8 cellular contexts compared by ENCODE assay signal in the genomic region with DNA sequence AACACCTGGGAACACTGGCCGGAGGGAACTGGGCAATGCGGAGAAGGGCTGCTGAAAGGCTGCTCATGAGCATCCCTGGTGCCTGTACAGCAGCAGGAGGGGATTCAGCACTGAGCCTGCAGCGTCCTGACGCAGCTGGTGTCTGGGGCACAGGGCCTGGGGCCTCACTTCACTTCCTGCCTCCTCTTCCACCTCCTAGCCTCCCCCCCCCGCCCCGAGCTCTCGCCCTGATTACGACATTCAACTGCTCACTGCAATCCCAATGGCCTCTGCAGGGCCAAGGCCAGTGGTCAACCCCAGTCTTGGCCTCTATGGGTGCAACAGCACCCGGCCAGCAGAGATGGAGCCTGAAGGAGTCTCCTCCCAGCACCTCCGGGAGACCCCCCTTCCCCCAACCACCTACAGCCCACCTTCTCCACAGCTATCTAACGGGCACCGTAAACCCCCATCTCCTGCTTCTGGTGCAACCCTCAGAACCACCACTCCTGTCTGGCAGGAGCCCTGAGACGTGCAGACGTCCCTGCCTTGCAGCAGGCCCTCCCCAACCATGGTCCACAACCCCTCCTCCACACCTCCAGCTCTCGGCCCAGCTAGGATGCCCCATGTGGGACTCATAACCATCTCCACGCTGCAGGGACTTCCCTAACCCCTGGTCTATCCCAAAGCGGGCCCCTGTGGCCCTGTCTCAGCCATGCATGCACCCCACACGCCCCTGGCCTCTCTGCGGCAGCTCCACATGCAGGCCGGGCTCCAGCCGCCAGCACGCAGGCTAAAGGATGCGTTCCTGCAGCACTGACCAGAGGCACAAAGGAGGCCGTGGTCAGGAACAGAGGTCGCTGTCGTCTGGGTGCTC. TPM values are rescaled to one million over a fixed set of nuclear protein-coding genes. Genes with fewer than 3 reads are reported as not detected.
DNase-seq lines count a peak whose midpoint lies in the region; ATAC-seq and TF ChIP-seq lines count a peak whose summit lies in the region.

No MANE protein-coding gene starts in this region.

- H3K4me3 ChIP-seq in mucosa of descending colon: no peak overlapping the region

- peaks cover 20% of the 10 kb centered on the region for H3K4me1 ChIP-seq in mucosa of descending colon (ENCODE audit: low read depth)

- peak overlapping the region; percentile 88 for H3K27ac Mint-ChIP-seq in central memory CD8-positive, alpha-beta T cell (ENCODE audit: low read depth)

- H3K36me3 ChIP-seq in mucosa of descending colon (ENCODE audit: low read depth): peaks cover 15% of the 10 kb centered on the region

- no peak for TF ChIP-seq CTCF in mucosa of descending colon (IDR thresholded peaks at IDR 0.05)

- DNase-seq in stimulated activated CD8-positive, alpha-beta memory T cell treated with anti-CD3 and anti-CD28 coated beads, Interleukin-12 subunit alpha, Interleukin-12 subunit beta, amount 100 ng/mL, for 1 hour (ENCODE audit: low read depth): peak; percentile 18
- no peak for DNase-seq in stimulated activated CD8-positive, alpha-beta memory T cell treated with anti-CD3 and anti-CD28 coated beads, Interleukin-4, amount 100 ng/mL, for 48 hours
- DNase-seq in central memory CD8-positive, alpha-beta T cell (ENCODE audit: low spot score in 2 of 2): no peak
- DNase-seq in mucosa of descending colon (peak in 2 of 3 donors; percentile 17 to 55), midbrain (lab: John Stamatoyannopoulos, UW) (no peak), NCI-H1092 treated with DMSO at 0.1 percent for 48 hours (lab: John Stamatoyannopoulos, UW) (no peak)

- intact Hi-C loops in mucosa of descending colon (cut with DNase I, micrococcal nuclease): no loop called here

- no peaks in the 10 kb centered on the region for H3K9me3 Mint-ChIP-seq in central memory CD8-positive, alpha-beta T cell

- no peaks in the 10 kb centered on the region for H3K9me3 ChIP-seq in mucosa of descending colon

- H3K4me3 Mint-ChIP-seq in central memory CD8-positive, alpha-beta T cell: peak overlapping the region; percentile 53

- peak; percentile 78 for ATAC-seq in central memory CD8-positive, alpha-beta T cell (replicated peaks; ENCODE audit: extremely low read depth, poor library complexity, severe bottlenecking)
- peak; percentile 35 for ATAC-seq in mucosa of descending colon
- ATAC-seq in GM18858 (IDR thresholded peaks at IDR 0.05; ENCODE audit: unreplicated experiment): no peak
- ATAC-seq in HG03039 (IDR thresholded peaks at IDR 0.05; ENCODE audit: unreplicated experiment): no peak

- H3K36me3 Mint-ChIP-seq in central memory CD8-positive, alpha-beta T cell (ENCODE audit: insufficient read depth): peaks cover 62% of the 10 kb centered on the region

- H3K4me1 Mint-ChIP-seq in central memory CD8-positive, alpha-beta T cell: peaks cover 55% of the 10 kb centered on the region

- H3K27me3 Mint-ChIP-seq in central memory CD8-positive, alpha-beta T cell: no peaks in the 10 kb centered on the region

RNA-seq across cellular contexts. Expression of a gene that starts 38.2 kb away (rescaled TPM):
- 10 to 100 TPM; 33.4 to 51.3 (median 48.4) TPM for total RNA-seq in mucosa of descending colon

Comparison
In these comparisons a context has a peak if more than half of its experiments do, and no peak if none do; other contexts are left out.
1. DNase-seq: peak in stimulated activated CD8-positive, alpha-beta memory T cell treated with anti-CD3 and anti-CD28 coated beads, Interleukin-12 subunit alpha, Interleukin-12 subunit beta, amount 100 ng/mL, for 1 hour (single experiment) and mucosa of descending colon (2 of 3); none in stimulated activated CD8-positive, alpha-beta memory T cell treated with anti-CD3 and anti-CD28 coated beads, Interleukin-4, amount 100 ng/mL, for 48 hours (single experiment), central memory CD8-positive, alpha-beta T cell (0 of 2), midbrain (single experiment) and NCI-H1092 treated with DMSO at 0.1 percent for 48 hours (single experiment).
2. ATAC-seq: peak in central memory CD8-positive, alpha-beta T cell (single experiment) and mucosa of descending colon (single experiment); none in GM18858 (single experiment) and HG03039 (single experiment).